ENCODE assay signal across 8 cellular contexts in the genomic region with DNA sequence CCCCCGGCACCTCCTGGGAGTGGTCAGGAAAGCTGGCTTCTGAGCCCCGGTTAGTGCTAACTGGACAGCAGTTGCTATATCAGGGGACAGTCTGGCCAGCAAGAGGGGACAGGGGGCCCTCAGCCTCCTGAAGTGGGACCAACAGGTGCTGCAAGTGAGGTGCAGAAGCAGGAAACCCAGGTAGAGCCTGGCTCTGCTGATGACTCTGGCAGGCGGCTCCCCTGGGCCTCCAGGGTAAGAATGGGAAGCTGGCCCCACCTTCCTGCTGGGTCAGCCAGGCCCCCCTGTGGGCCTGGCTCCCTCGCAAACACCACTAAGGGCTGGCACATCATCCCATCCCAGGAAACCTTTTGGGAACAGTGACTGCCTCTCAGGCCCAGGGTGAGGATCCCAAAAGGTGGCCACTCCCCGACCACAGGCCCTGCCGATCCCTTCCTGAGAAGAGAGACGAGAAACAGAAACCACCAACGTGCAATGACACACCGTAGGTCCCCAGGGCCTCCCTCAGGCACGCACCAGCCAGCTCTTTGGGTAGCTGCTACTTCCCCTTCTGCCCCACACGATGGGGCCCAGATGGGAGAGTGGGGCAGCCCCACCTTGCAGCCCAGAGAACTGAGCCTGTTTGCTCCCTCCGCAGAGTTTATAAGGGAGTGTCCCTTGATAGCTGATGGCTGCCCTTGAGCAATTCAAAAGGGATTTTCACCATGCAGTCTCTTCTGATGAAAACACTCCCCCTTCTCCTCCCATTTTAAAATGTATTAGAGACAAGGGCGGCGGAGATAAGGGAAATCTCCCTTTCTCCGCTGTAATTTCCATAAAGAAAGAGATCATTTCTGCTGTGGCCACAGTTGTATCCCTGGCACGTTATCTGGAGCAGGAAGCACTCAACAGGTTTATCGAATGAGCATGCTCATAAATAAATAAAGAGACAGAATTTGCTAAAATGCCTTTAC.
A peak's percentile ranks its signal among the peaks of the same experiment; 100 is the strongest.
DNase-seq lines count a peak whose midpoint lies in the region; ATAC-seq lines count a peak whose summit lies in the region.

No MANE protein-coding gene starts in this region.

- H3K27me3 Mint-ChIP-seq in T-cell: no peaks in the 10 kb centered on the region
- no peaks in the 10 kb centered on the region for H3K27me3 Mint-ChIP-seq in activated naive CD8-positive, alpha-beta T cell treated with anti-CD3 and anti-CD28 coated beads for 36 hours
- H3K27me3 Mint-ChIP-seq in immature natural killer cell (ENCODE audit: low read depth in 3 of 3): peaks cover 26 to 41% (median 37%) of the 10 kb centered on the region in 3 donors

- H3K27ac Mint-ChIP-seq in T-cell (peak overlapping the region; percentile 87 to 98), immature natural killer cell (peak overlapping the region; percentile 94 to 99 (median 97))
- peak overlapping the region; percentile 93 for H3K27ac Mint-ChIP-seq in activated naive CD8-positive, alpha-beta T cell treated with anti-CD3 and anti-CD28 coated beads for 36 hours

- POLR2A ChIA-PET in T-cell (lab: Charles Lee): interaction anchor here (0.8 to 1.1 kb wide), 3 partner anchors 63 to 654 kb away, joined by 3 to 4 read pairs (median 4); no protein-coding TSS in a partner anchor

- H3K4me3 Mint-ChIP-seq in T-cell (peak overlapping the region; percentile 70 to 76 (median 70)), immature natural killer cell (peak overlapping the region; percentile 75 to 88 (median 82))
- H3K4me3 Mint-ChIP-seq in activated naive CD8-positive, alpha-beta T cell treated with anti-CD3 and anti-CD28 coated beads for 36 hours: peak overlapping the region; percentile 70

- H3K4me1 Mint-ChIP-seq in T-cell (peaks cover 82 to 86% (median 82%) of the 10 kb centered on the region in 3 donors), immature natural killer cell (peaks cover 90 to 94% of the 10 kb centered on the region in 2 donors)
- H3K4me1 Mint-ChIP-seq in activated naive CD8-positive, alpha-beta T cell treated with anti-CD3 and anti-CD28 coated beads for 36 hours: peaks cover 84% of the 10 kb centered on the region

- H3K9me3 Mint-ChIP-seq in T-cell (no peaks in the 10 kb centered on the region), immature natural killer cell (peaks cover 0 to 5% (median 0%) of the 10 kb centered on the region in 6 donors)
- peaks cover 3% of the 10 kb centered on the region for H3K9me3 Mint-ChIP-seq in activated naive CD8-positive, alpha-beta T cell treated with anti-CD3 and anti-CD28 coated beads for 36 hours

- CTCF ChIA-PET in T-cell (lab: Charles Lee): interaction anchor here (0.6 to 2.7 kb wide), 9 partner anchors 18 to 199 kb away, joined by 3 to 15 read pairs (median 4); partner anchors contain the start of gene STK10 (in 2 of the 2)

- H3K36me3 Mint-ChIP-seq in T-cell (peaks cover 27% of the 10 kb centered on the region), immature natural killer cell (peaks cover 21 to 35% (median 24%) of the 10 kb centered on the region in 3 donors)
- peaks cover 51% of the 10 kb centered on the region for H3K36me3 Mint-ChIP-seq in activated naive CD8-positive, alpha-beta T cell treated with anti-CD3 and anti-CD28 coated beads for 36 hours

- DNase-seq in AML-193 (lab: John Stamatoyannopoulos, UW): peak; percentile 96
- peak; percentile 51 to 82 (median 68) for DNase-seq in T-cell
- DNase-seq in activated naive CD8-positive, alpha-beta T cell treated with anti-CD3 and anti-CD28 coated beads for 36 hours: peak; percentile 91
- peak; percentile 63 to 67 (median 67) for DNase-seq in immature natural killer cell
- DNase-seq in stimulated activated CD8-positive, alpha-beta memory T cell treated with anti-CD3 and anti-CD28 coated beads, Interleukin-15, amount 100 ng/mL, for 24 hours (ENCODE audit: low read depth): peak; percentile 40
- DNase-seq in NCI-H1105 (lab: John Stamatoyannopoulos, UW): no peak

- ATAC-seq in GM19372 (IDR thresholded peaks at IDR 0.05; ENCODE audit: low read depth, unreplicated experiment): peak; percentile 65
- peak; percentile 85 for ATAC-seq in HG03439 (IDR thresholded peaks at IDR 0.05; ENCODE audit: unreplicated experiment)
- peak; percentile 69 to 77 (median 72) for ATAC-seq in T-cell (replicated peaks in 1 of 4)
